ENCODE assay signal across 8 cellular contexts in genomic region chr13:30870049-30870884, GRCh38. TPM values are rescaled to one million over a fixed set of nuclear protein-coding genes. Genes with fewer than 3 reads are reported as not detected.
DNase-seq lines count a peak whose midpoint lies in the region; ATAC-seq and TF ChIP-seq lines count a peak whose summit lies in the region.

No MANE protein-coding gene starts in this region.

- H4K20me1 ChIP-seq in GM23338 (replicated peaks; ENCODE audit: insufficient read depth), result no peaks in the 10 kb centered on the region

- no peaks in the 10 kb centered on the region for H3K36me3 ChIP-seq in BE2C
- no peaks in the 10 kb centered on the region for H3K36me3 ChIP-seq in GM23338 (ENCODE audit: insufficient read depth)

- no peak overlapping the region for H2AFZ ChIP-seq in GM23338

- H3K79me2 ChIP-seq in GM23338 (replicated peaks; ENCODE audit: insufficient read depth), result peaks cover 2% of the 10 kb centered on the region; the same call in 1 of the 2 replicates

- no peak overlapping the region for H3K4me2 ChIP-seq in GM23338

- peaks cover 15% of the 10 kb centered on the region for H3K27me3 Mint-ChIP-seq in GM23338 (ENCODE audit: insufficient read depth, low read depth, poor library complexity)
- peaks cover 20 to 22% of the 10 kb centered on the region in 2 donors for H3K27me3 Mint-ChIP-seq in stimulated activated naive B cell treated with anti-CD40 and anti-IgM and Interleukin-4, amounts not matched to agents 10 μg/mL and 1 μg/mL and 100 μg/mL, for 72 hours

- peak overlapping the region; percentile 4; the same call in 1 of the 3 replicates for H3K4me3 Mint-ChIP-seq in GM23338
- H3K4me3 Mint-ChIP-seq in stimulated activated naive B cell treated with anti-CD40 and anti-IgM and Interleukin-4, amounts not matched to agents 10 μg/mL and 1 μg/mL and 100 μg/mL, for 72 hours, result no peak overlapping the region

- peak; percentile 97 for DNase-seq in BE2C
- DNase-seq in GM23338 (ENCODE audit: low spot score), result peak; percentile 82
- peak; percentile 43 for DNase-seq in OCI-M1 (lab: John Stamatoyannopoulos, UW)
- DNase-seq in astrocyte of the spinal cord (ENCODE audit: low read depth, low spot score), result peak; percentile 99
- DNase-seq in islet precursor cell, result peak; percentile 98
- no peak for DNase-seq in stimulated activated naive B cell treated with anti-CD40 and anti-IgM and Interleukin-4, amounts not matched to agents 10 μg/mL and 1 μg/mL and 100 μg/mL, for 72 hours

- no peaks in the 10 kb centered on the region for H3K9me3 Mint-ChIP-seq in GM23338
- H3K9me3 Mint-ChIP-seq in stimulated activated naive B cell treated with anti-CD40 and anti-IgM and Interleukin-4, amounts not matched to agents 10 μg/mL and 1 μg/mL and 100 μg/mL, for 72 hours, result no peaks in the 10 kb centered on the region

- H3K27ac ChIP-seq in GM23338 (ENCODE audit: low read depth), result 0 out of 2 replicates have a peak overlapping the region, but pooled peaks have one; percentile 39

- TF ChIP-seq CTCF in BE2C (IDR thresholded peaks at IDR 0.05; ENCODE audit: low read depth, low read length) (no peak), GM23338 (conservative IDR thresholded peaks at IDR 0.05; ENCODE audit: low read depth in 2 of 2) (no peak), astrocyte of the spinal cord (IDR thresholded peaks at IDR 0.05; ENCODE audit: low read depth, low read length) (no peak)

- H3K4me3 ChIP-seq in BE2C (ENCODE audit: low read depth, low read length) (peak overlapping the region; percentile 53), GM23338 (no peak overlapping the region), astrocyte of the spinal cord (ENCODE audit: low read depth, low read length) (no peak overlapping the region)

- no peaks in the 10 kb centered on the region for H3K36me3 Mint-ChIP-seq in GM23338 (ENCODE audit: low read depth)
- H3K36me3 Mint-ChIP-seq in stimulated activated naive B cell treated with anti-CD40 and anti-IgM and Interleukin-4, amounts not matched to agents 10 μg/mL and 1 μg/mL and 100 μg/mL, for 72 hours, result no peaks in the 10 kb centered on the region

- H3K9me2 ChIP-seq in GM23338 (ENCODE audit: insufficient read depth), result no peaks in the 10 kb centered on the region

- no peaks in the 10 kb centered on the region for H3K27me3 ChIP-seq in BE2C
- no peaks in the 10 kb centered on the region for H3K27me3 ChIP-seq in GM23338 (ENCODE audit: insufficient read depth)

- no peaks in the 10 kb centered on the region for H3K9me3 ChIP-seq in BE2C

- peak; percentile 78 for ATAC-seq in GM23338
- peak; percentile 54 to 61 for ATAC-seq in stimulated activated naive B cell treated with anti-CD40 and anti-IgM and Interleukin-4, amounts not matched to agents 10 μg/mL and 1 μg/mL and 100 μg/mL, for 72 hours (replicated peaks)
- ATAC-seq in GM21423 (IDR thresholded peaks at IDR 0.05; ENCODE audit: unreplicated experiment), result no peak
- ATAC-seq in GM19397 (IDR thresholded peaks at IDR 0.05; ENCODE audit: unreplicated experiment), result no peak

- peaks cover 39% of the 10 kb centered on the region for H3K4me1 ChIP-seq in BE2C
- H3K4me1 ChIP-seq in GM23338 (ENCODE audit: insufficient read depth), result peaks cover 42% of the 10 kb centered on the region

- in situ Hi-C loops in astrocyte of the spinal cord (cut with HindIII; ENCODE audit: low sequenced_read_pairs), result no loop called here

- H3K27ac Mint-ChIP-seq in GM23338, result peak overlapping the region; percentile 61
- H3K27ac Mint-ChIP-seq in stimulated activated naive B cell treated with anti-CD40 and anti-IgM and Interleukin-4, amounts not matched to agents 10 μg/mL and 1 μg/mL and 100 μg/mL, for 72 hours, result peak overlapping the region; percentile 60

- peaks cover 61% of the 10 kb centered on the region for H3K4me1 Mint-ChIP-seq in GM23338
- peaks cover 20 to 21% of the 10 kb centered on the region in 2 donors for H3K4me1 Mint-ChIP-seq in stimulated activated naive B cell treated with anti-CD40 and anti-IgM and Interleukin-4, amounts not matched to agents 10 μg/mL and 1 μg/mL and 100 μg/mL, for 72 hours

- H3F3A ChIP-seq in GM23338 (replicated peaks; ENCODE audit: low read depth), result no peaks in the 10 kb centered on the region

TF ChIP-seq in GM23338, 12 proteins besides CTCF, POLR2A, EP300 and RAD21 (continues in another document):
- TF ChIP-seq ZNF114 (CRISPR knock-in tag; IDR thresholded peaks at IDR 0.05) (no peak), STAT1 (IDR thresholded peaks at IDR 0.05; ENCODE audit: unreplicated experiment) (no peak), EZH2 (IDR thresholded peaks at IDR 0.05; ENCODE audit: low read depth, unreplicated experiment) (no peak), NANOG (IDR thresholded peaks at IDR 0.05; ENCODE audit: borderline replicate concordance) (no peak)
- TF ChIP-seq, protein P1, sequence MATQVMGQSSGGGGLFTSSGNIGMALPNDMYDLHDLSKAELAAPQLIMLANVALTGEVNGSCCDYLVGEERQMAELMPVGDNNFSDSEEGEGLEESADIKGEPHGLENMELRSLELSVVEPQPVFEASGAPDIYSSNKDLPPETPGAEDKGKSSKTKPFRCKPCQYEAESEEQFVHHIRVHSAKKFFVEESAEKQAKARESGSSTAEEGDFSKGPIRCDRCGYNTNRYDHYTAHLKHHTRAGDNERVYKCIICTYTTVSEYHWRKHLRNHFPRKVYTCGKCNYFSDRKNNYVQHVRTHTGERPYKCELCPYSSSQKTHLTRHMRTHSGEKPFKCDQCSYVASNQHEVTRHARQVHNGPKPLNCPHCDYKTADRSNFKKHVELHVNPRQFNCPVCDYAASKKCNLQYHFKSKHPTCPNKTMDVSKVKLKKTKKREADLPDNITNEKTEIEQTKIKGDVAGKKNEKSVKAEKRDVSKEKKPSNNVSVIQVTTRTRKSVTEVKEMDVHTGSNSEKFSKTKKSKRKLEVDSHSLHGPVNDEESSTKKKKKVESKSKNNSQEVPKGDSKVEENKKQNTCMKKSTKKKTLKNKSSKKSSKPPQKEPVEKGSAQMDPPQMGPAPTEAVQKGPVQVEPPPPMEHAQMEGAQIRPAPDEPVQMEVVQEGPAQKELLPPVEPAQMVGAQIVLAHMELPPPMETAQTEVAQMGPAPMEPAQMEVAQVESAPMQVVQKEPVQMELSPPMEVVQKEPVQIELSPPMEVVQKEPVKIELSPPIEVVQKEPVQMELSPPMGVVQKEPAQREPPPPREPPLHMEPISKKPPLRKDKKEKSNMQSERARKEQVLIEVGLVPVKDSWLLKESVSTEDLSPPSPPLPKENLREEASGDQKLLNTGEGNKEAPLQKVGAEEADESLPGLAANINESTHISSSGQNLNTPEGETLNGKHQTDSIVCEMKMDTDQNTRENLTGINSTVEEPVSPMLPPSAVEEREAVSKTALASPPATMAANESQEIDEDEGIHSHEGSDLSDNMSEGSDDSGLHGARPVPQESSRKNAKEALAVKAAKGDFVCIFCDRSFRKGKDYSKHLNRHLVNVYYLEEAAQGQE (IDR thresholded peaks at IDR 0.05; ENCODE audit: unreplicated experiment), result no peak

RNA-seq across cellular contexts. Expression of gene MEDAG, which starts 35.8 kb away (rescaled TPM):
- polyA plus RNA-seq in BE2C (2012; ENCODE audit: insufficient read depth, insufficient read length, low read depth), result not detected
- total RNA-seq in GM23338 (2014; rRNA removed; shearing (Covaris generic)), result 0.97 and 1.7 TPM in 2 replicates
- polyA plus RNA-seq in GM23338 (2016; fragmentation: Nextera tagmentation; extraction: Ambion mirVana), result 2.0 and 2.2 TPM in 2 replicates

Comparison
In these comparisons a context has a peak if more than half of its experiments do, and no peak if none do; other contexts are left out.
1. ATAC-seq: peak in GM23338 (single experiment) and stimulated activated naive B cell treated with anti-CD40 and anti-IgM and Interleukin-4, amounts not matched to agents 10 μg/mL and 1 μg/mL and 100 μg/mL, for 72 hours (2 of 2); none in GM21423 (single experiment) and GM19397 (single experiment).